Comparison of ENCODE assay signal across 13 cellular contexts in the genomic region with DNA sequence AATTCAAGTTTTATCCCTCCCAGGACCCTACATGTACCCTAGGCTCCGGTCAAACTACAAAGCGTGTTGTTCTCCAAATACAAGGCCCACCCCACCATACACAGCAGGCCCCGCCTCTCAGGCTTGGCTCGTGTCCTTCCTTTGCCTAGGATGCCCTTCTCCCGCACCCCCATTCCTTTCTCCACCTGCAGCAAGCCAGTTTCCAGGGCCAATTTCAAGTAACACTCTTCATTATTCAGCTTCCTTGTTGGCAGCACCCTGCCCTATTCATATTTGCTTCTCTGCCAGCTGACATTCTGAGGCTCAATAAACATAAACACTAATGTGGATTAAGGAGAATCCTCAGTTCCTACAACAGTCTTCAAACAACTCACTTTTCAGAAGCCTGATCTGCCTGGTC. TPM values are rescaled to one million over a fixed set of nuclear protein-coding genes. Genes with fewer than 3 reads are reported as not detected.
"Had no signal": no experiment of that assay in that cellular context is flagged by ENCODE, and none has a peak within 500 bp of the region (broad histone marks: within the 10 kb centered on the region; RNA-seq: fewer than 3 reads in every experiment).

No MANE protein-coding gene starts in this region.

- H3K4me1 ChIP-seq: neural progenitor cell, parathyroid adenoma had no signal

- H3K27me3 ChIP-seq: dorsolateral prefrontal cortex, neural progenitor cell had no signal

- H3K36me3 ChIP-seq: neural progenitor cell had no signal

- H3K4me3 ChIP-seq: dorsolateral prefrontal cortex, neural progenitor cell had no signal

- H3K27ac ChIP-seq: dorsolateral prefrontal cortex, neural progenitor cell, parathyroid adenoma had no signal

- DNase-seq: activated CD4-positive, alpha-beta T cell treated with anti-CD3 and anti-CD28 coated beads for 4 hours; activated CD8-positive, alpha-beta memory T cell treated with anti-CD3 and anti-CD28 coated beads, Interleukin-2, amount 50 U/mL, for 4 hours; activated CD8-positive, alpha-beta T cell treated with anti-CD3 and anti-CD28 coated beads for 36 hours; activated naive CD8-positive, alpha-beta T cell treated with anti-CD3 and anti-CD28 coated beads, Interleukin-2, amount 10 ng/mL, durations not matched to agents 7 days and 5 days; activated T-cell treated with anti-CD3 and anti-CD28 coated beads, Interleukin-2, amount 50 U/mL, for 72 hours; anterior cingulate cortex; dorsolateral prefrontal cortex; hippocampal formation; mesendoderm; small intestine; T-helper 9 cell had no signal

- ATAC-seq: activated CD8-positive, alpha-beta T cell treated with anti-CD3 and anti-CD28 coated beads for 36 hours; activated T-cell treated with anti-CD3 and anti-CD28 coated beads, Interleukin-2, amount 50 U/mL, for 72 hours had no signal

RNA-seq across cellular contexts. Expression of a gene that starts 31.7 kb away (rescaled TPM):
- total RNA-seq: activated naive CD8-positive, alpha-beta T cell treated with anti-CD3 and anti-CD28 coated beads, Interleukin-2, amount 10 ng/mL, durations not matched to agents 7 days and 5 days had no signal
